In the genomic region with DNA sequence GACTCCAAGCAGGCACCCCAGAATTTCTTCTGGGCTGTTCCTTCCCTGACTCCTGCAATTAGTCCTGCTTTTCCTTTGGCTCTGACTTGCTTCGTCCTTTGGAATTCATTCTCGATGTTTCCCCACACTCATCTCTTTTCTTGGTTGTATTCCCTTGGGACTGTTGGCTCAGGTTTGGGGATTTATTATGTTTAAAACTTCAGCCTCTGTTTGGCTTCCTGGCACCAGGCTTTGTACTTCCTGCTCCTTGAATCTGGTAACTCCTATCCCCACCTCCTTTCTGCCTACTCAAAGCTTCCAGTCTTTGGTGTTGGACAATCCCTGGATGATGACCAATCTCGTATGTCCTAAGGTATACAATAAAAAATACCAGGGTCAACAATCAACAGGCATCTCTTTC, we compare ENCODE assay signal across 18 cellular contexts. TPM values are rescaled to one million over a fixed set of nuclear protein-coding genes. Genes with fewer than 3 reads are reported as not detected.
DNase-seq lines count a peak whose midpoint lies in the region; ATAC-seq and TF ChIP-seq lines count a peak whose summit lies in the region.
"Had no signal": no experiment of that assay in that cellular context is flagged by ENCODE, and none has a peak within 500 bp of the region (broad histone marks: within the 10 kb centered on the region; RNA-seq: fewer than 3 reads in every experiment).

No MANE protein-coding gene starts in this region.

- no peaks in the 10 kb centered on the region for H3K36me3 ChIP-seq in stomach smooth muscle (ENCODE audit: control insufficient read depth in 2 of 2, insufficient read depth in 2 of 2, low read length in 2 of 2)

- H3K9me3 ChIP-seq in stomach smooth muscle (ENCODE audit: control insufficient read depth in 2 of 2, low read length in 2 of 2) = no peaks in the 10 kb centered on the region

- no peak overlapping the region for H3K9ac ChIP-seq in stomach smooth muscle (ENCODE audit: low read length in 2 of 2)

- H3K36me3 Mint-ChIP-seq in chondrocyte (ENCODE audit: low read depth) (peaks cover 5% of the 10 kb centered on the region), osteocyte (ENCODE audit: unreplicated experiment) (no peaks in the 10 kb centered on the region)
- H3K36me3 Mint-ChIP-seq in naive thymus-derived CD8-positive, alpha-beta T cell = no peaks in the 10 kb centered on the region
- H3K36me3 Mint-ChIP-seq: CD4-positive, CD25-positive, alpha-beta regulatory T cell had no signal

- TF ChIP-seq CTCF in chondrocyte (IDR thresholded peaks at IDR 0.05) (no peak), fibroblast of the aortic adventitia (IDR thresholded peaks at IDR 0.05; ENCODE audit: insufficient read depth, low read length) (no peak), osteocyte (IDR thresholded peaks at IDR 0.05) (no peak)

- ATAC-seq in naive thymus-derived CD8-positive, alpha-beta T cell = no peak
- ATAC-seq: Panc1 had no signal

- no peaks in the 10 kb centered on the region for H3K9me3 Mint-ChIP-seq in chondrocyte (ENCODE audit: low read depth)
- no peaks in the 10 kb centered on the region for H3K9me3 Mint-ChIP-seq in osteocyte (ENCODE audit: unreplicated experiment)
- H3K9me3 Mint-ChIP-seq in naive thymus-derived CD8-positive, alpha-beta T cell = peaks cover 0 to 4% (median 0%) of the 10 kb centered on the region in 9 donors

- no peak overlapping the region for H3K4me3 Mint-ChIP-seq in chondrocyte (ENCODE audit: unreplicated experiment)
- no peak overlapping the region for H3K4me3 Mint-ChIP-seq in osteocyte (ENCODE audit: unreplicated experiment)
- H3K4me3 Mint-ChIP-seq in naive thymus-derived CD8-positive, alpha-beta T cell = no peak overlapping the region
- H3K4me3 Mint-ChIP-seq: CD4-positive, CD25-positive, alpha-beta regulatory T cell had no signal

- DNase-seq in chondrocyte (ENCODE audit: low spot score) (no peak), fibroblast of the aortic adventitia (ENCODE audit: low read depth) (peak; percentile 49), osteocyte (ENCODE audit: extremely low spot score, unreplicated experiment) (no peak), SHP77 (lab: John Stamatoyannopoulos, UW) (no peak), cerebellar cortex (ENCODE audit: low spot score) (no peak)
- no peak for DNase-seq in naive thymus-derived CD8-positive, alpha-beta T cell
- DNase-seq: CD4-positive, CD25-positive, alpha-beta regulatory T cell; EL; GF-D8; Karpas-422; MV-4-11; NCI-H1105 treated with DMSO at 0.1 percent for 48 hours; NCI-H2029 treated with DMSO at 0.1 percent for 48 hours; NCI-H2171; NCI-H524 treated with DMSO at 0.1 percent for 48 hours; NCI-H82 had no signal

- peaks cover 38% of the 10 kb centered on the region for H3K4me1 ChIP-seq in stomach smooth muscle (ENCODE audit: control insufficient read depth, insufficient read depth, low read length)

- H3K27ac ChIP-seq in stomach smooth muscle (ENCODE audit: low read length) = peak overlapping the region; percentile 93

- H3K27me3 Mint-ChIP-seq in chondrocyte (ENCODE audit: low read depth) (no peaks in the 10 kb centered on the region), osteocyte (ENCODE audit: unreplicated experiment) (no peaks in the 10 kb centered on the region)
- H3K27me3 Mint-ChIP-seq in naive thymus-derived CD8-positive, alpha-beta T cell = peaks cover 4 to 33% (median 11%) of the 10 kb centered on the region in 5 donors
- H3K27me3 Mint-ChIP-seq: CD4-positive, CD25-positive, alpha-beta regulatory T cell had no signal

- H3K27ac Mint-ChIP-seq in chondrocyte (ENCODE audit: unreplicated experiment) (peak overlapping the region; percentile 84), osteocyte (ENCODE audit: unreplicated experiment) (peak overlapping the region; percentile 80)
- H3K27ac Mint-ChIP-seq in naive thymus-derived CD8-positive, alpha-beta T cell = peak overlapping the region in 1 of 10 donors; percentile 84

- POLR2A ChIA-PET in naive thymus-derived CD8-positive, alpha-beta T cell (lab: Charles Lee) = no interaction called here

- no peak overlapping the region for H3K4me3 ChIP-seq in fibroblast of the aortic adventitia (ENCODE audit: low read depth, low read length)
- no peak overlapping the region for H3K4me3 ChIP-seq in stomach smooth muscle (ENCODE audit: low read length in 2 of 2)

- no peaks in the 10 kb centered on the region for H3K27me3 ChIP-seq in stomach smooth muscle (ENCODE audit: control insufficient read depth in 1 of 2, insufficient read depth in 2 of 2, low read length in 2 of 2)

- H3K4me1 Mint-ChIP-seq in chondrocyte (ENCODE audit: low read depth) = peaks cover 94% of the 10 kb centered on the region
- peaks cover 82% of the 10 kb centered on the region for H3K4me1 Mint-ChIP-seq in osteocyte (ENCODE audit: unreplicated experiment)
- H3K4me1 Mint-ChIP-seq in naive thymus-derived CD8-positive, alpha-beta T cell = peaks cover 0 to 6% (median 0%) of the 10 kb centered on the region in 4 donors
- H3K4me1 Mint-ChIP-seq: CD4-positive, CD25-positive, alpha-beta regulatory T cell had no signal

RNA-seq across cellular contexts. Expression of a gene that starts 1.8 kb away (rescaled TPM):
- 7.4 to 23.2 TPM (median 22.3 TPM) in 3 replicates for total RNA-seq in chondrocyte
- total RNA-seq in fibroblast of the aortic adventitia (ENCODE audit: low replicate concordance) = 4.1 and 22.2 TPM in 2 replicates
- 3.5 and 3.7 TPM in 2 replicates for total RNA-seq in osteocyte
- total RNA-seq in naive thymus-derived CD8-positive, alpha-beta T cell = not detected
- polyA plus RNA-seq in naive thymus-derived CD8-positive, alpha-beta T cell = not detected
- total RNA-seq: CD4-positive, CD25-positive, alpha-beta regulatory T cell had no signal
- polyA plus RNA-seq: CD4-positive, CD25-positive, alpha-beta regulatory T cell had no signal
